In genomic region chr5:14204785-14205321, GRCh38 we compare ENCODE assay signal across 9 cellular contexts.
DNase-seq lines count a peak whose midpoint lies in the region; ATAC-seq, FAIRE-seq and TF ChIP-seq lines count a peak whose summit lies in the region.
"Had no signal": no experiment of that assay in that cellular context is flagged by ENCODE, and none has a peak within 500 bp of the region (broad histone marks: within the 10 kb centered on the region; RNA-seq: fewer than 3 reads in every experiment).

No MANE protein-coding gene starts in this region.

- H3K9me3 Mint-ChIP-seq in CD14-positive monocyte (no peaks in the 10 kb centered on the region), brain (no peaks in the 10 kb centered on the region)
- no peaks in the 10 kb centered on the region for H3K9me3 Mint-ChIP-seq in activated CD8-positive, alpha-beta T cell treated with anti-CD3 and anti-CD28 coated beads for 36 hours

- DNase-seq in CD14-positive monocyte (ENCODE audit: low spot score) (peak; percentile 51), LNCaP clone FGC (ENCODE audit: low read depth) (peak; percentile 50), HepG2 (ENCODE audit: low spot score) (peak; percentile 64), ureter (ENCODE audit: low spot score) (peak; percentile 64)
- no peak for DNase-seq in activated CD8-positive, alpha-beta T cell treated with anti-CD3 and anti-CD28 coated beads for 36 hours
- no peak for DNase-seq in stimulated activated naive CD8-positive, alpha-beta T cell treated with anti-CD3 and anti-CD28 coated beads, Interleukin-15, Interleukin-2, amounts not matched to agents 100 U/mL and 50 U/mL, for 24 hours

- peaks cover 86% of the 10 kb centered on the region for H3K79me2 ChIP-seq in HepG2 (ENCODE audit: insufficient read depth, low read length)

- H3K4me1 ChIP-seq in HepG2 (ENCODE audit: insufficient read depth, low read length) = peaks cover 74% of the 10 kb centered on the region

- no peaks in the 10 kb centered on the region for H3K36me3 Mint-ChIP-seq in CD14-positive monocyte
- no peaks in the 10 kb centered on the region for H3K36me3 Mint-ChIP-seq in brain
- H3K36me3 Mint-ChIP-seq in activated CD8-positive, alpha-beta T cell treated with anti-CD3 and anti-CD28 coated beads for 36 hours (ENCODE audit: low read depth) = no peaks in the 10 kb centered on the region

- no peaks in the 10 kb centered on the region for H3K36me3 ChIP-seq in HepG2 (replicated peaks in 1 of 2; ENCODE audit: control insufficient read depth in 1 of 2, insufficient read depth in 2 of 2, low read length in 2 of 2)
- H3K36me3 ChIP-seq: cardiac muscle cell had no signal

- POLR2A ChIA-PET in HepG2 (lab: Yijun Ruan, JAX) = no interaction called here
- POLR2A ChIA-PET in activated CD8-positive, alpha-beta T cell treated with anti-CD3 and anti-CD28 coated beads for 36 hours (lab: Charles Lee) = no interaction called here

- peaks cover 0 to 2% (median 0%) of the 10 kb centered on the region in 3 donors for H3K27me3 Mint-ChIP-seq in CD14-positive monocyte (ENCODE audit: low read depth in 3 of 3)
- H3K27me3 Mint-ChIP-seq in brain = no peaks in the 10 kb centered on the region
- peaks cover 9% of the 10 kb centered on the region for H3K27me3 Mint-ChIP-seq in activated CD8-positive, alpha-beta T cell treated with anti-CD3 and anti-CD28 coated beads for 36 hours

- peak overlapping the region; percentile 75 for H3K4me2 ChIP-seq in HepG2 (ENCODE audit: low read depth, low read length)

- 12% methylated on average over 9 of the region's 9 CpGs for WGBS in HepG2 (ENCODE audit: low lambda C conversion rate)

- H3K4me3 ChIP-seq in LNCaP clone FGC (ENCODE audit: low read depth, low read length) = 0 out of 2 replicates have a peak overlapping the region, but pooled peaks have one; percentile 13
- peak overlapping the region; percentile 31 to 46 (median 34) for H3K4me3 ChIP-seq in HepG2 (replicated peaks in 1 of 3; ENCODE audit: insufficient read depth in 1 of 3, low read depth in 2 of 3, low read length in 3 of 3)
- H3K4me3 ChIP-seq: cardiac muscle cell had no signal

- CTCF ChIA-PET in HepG2 (lab: Yijun Ruan, JAX; ENCODE audit: low intra/inter-chr PET ratio, low total read pairs) = no interaction called here
- CTCF ChIA-PET in activated CD8-positive, alpha-beta T cell treated with anti-CD3 and anti-CD28 coated beads for 36 hours (lab: Charles Lee) = interaction anchor here (0.6 kb wide), 1 partner anchor 517 kb away, joined by 3 read pairs; no protein-coding TSS in a partner anchor

- TF ChIP-seq CTCF in CD14-positive monocyte (IDR thresholded peaks at IDR 0.05) = no peak
- TF ChIP-seq CTCF in LNCaP clone FGC (IDR thresholded peaks at IDR 0.05; ENCODE audit: control insufficient read depth, extremely low read depth, insufficient read depth) = no peak
- no peak for TF ChIP-seq CTCF in brain (conservative IDR thresholded peaks at IDR 0.05)
- TF ChIP-seq CTCF in HepG2 (CRISPR knock-in tag; IDR thresholded peaks at IDR 0.05) = no peak
- no peak for TF ChIP-seq CTCF in activated CD8-positive, alpha-beta T cell treated with anti-CD3 and anti-CD28 coated beads for 36 hours (IDR thresholded peaks at IDR 0.05)

- TF ChIP-seq EP300 in HepG2 (IDR thresholded peaks at IDR 0.05; ENCODE audit: low read depth in 2 of 2, low read length in 2 of 2) (no peak), HepG2 (CRISPR knock-in tag; IDR thresholded peaks at IDR 0.05; ENCODE audit: borderline replicate concordance) (no peak)

- BruUV-seq in HepG2 (replicated peaks; lab: Mats Ljungman, UMichigan) = no TSS peak

- no peak for TF ChIP-seq POLR2A in HepG2 (IDR thresholded peaks at IDR 0.05; ENCODE audit: insufficient read depth in 1 of 2, low read depth in 2 of 2, low read length in 2 of 2)

- no peak for TF ChIP-seq RAD21 in HepG2 (CRISPR knock-in tag; IDR thresholded peaks at IDR 0.05)

- in situ Hi-C loops in HepG2 (cut with HindIII; ENCODE audit: extremely low pct_ligation_motif_present, low pct_unique_long_range_greater_than_20kb) = no loop called here

- H3K27me3 ChIP-seq in HepG2 (ENCODE audit: control insufficient read depth in 1 of 2, insufficient read depth in 2 of 2, low read length in 2 of 2) = no peaks in the 10 kb centered on the region
- H3K27me3 ChIP-seq: cardiac muscle cell had no signal

- peak overlapping the region; percentile 60 for H3K27ac ChIP-seq in HepG2 (ENCODE audit: extremely low read length, insufficient read depth, low read length)
- H3K27ac ChIP-seq: cardiac muscle cell had no signal

- ATAC-seq in HepG2 = peak; percentile 66
- no peak for ATAC-seq in activated CD8-positive, alpha-beta T cell treated with anti-CD3 and anti-CD28 coated beads for 36 hours
- no peak for ATAC-seq in stimulated activated naive CD8-positive, alpha-beta T cell treated with anti-CD3 and anti-CD28 coated beads, Interleukin-15, Interleukin-2, amounts not matched to agents 100 U/mL and 50 U/mL, for 24 hours
- ATAC-seq in HG03378 (IDR thresholded peaks at IDR 0.05; ENCODE audit: unreplicated experiment) = no peak

- no peak overlapping the region for H2AFZ ChIP-seq in HepG2 (ENCODE audit: low read length)

- no peaks in the 10 kb centered on the region for H3K9me3 ChIP-seq in HepG2 (ENCODE audit: low read length)

- H4K20me1 ChIP-seq in HepG2 (ENCODE audit: insufficient read depth, low read length) = no peaks in the 10 kb centered on the region

- H3K4me1 Mint-ChIP-seq in CD14-positive monocyte (peaks cover 68% of the 10 kb centered on the region), brain (peaks cover 78% of the 10 kb centered on the region)
- H3K4me1 Mint-ChIP-seq in activated CD8-positive, alpha-beta T cell treated with anti-CD3 and anti-CD28 coated beads for 36 hours (ENCODE audit: low read depth) = peaks cover 4% of the 10 kb centered on the region

- FAIRE-seq in HepG2 (lab: Jason Lieb, UNC) = peak; percentile 85

- H3K27ac Mint-ChIP-seq in CD14-positive monocyte = peak overlapping the region; percentile 73 to 92 (median 82)
- H3K27ac Mint-ChIP-seq in brain = peak overlapping the region in 3 of 5 experiments; percentile 21 to 86 (median 82)
- H3K27ac Mint-ChIP-seq in activated CD8-positive, alpha-beta T cell treated with anti-CD3 and anti-CD28 coated beads for 36 hours = no peak overlapping the region

- H3K4me3 Mint-ChIP-seq in CD14-positive monocyte (peak overlapping the region; percentile 39 to 76), brain (peak overlapping the region in 2 of 5 experiments; percentile 24 to 32)
- H3K4me3 Mint-ChIP-seq in activated CD8-positive, alpha-beta T cell treated with anti-CD3 and anti-CD28 coated beads for 36 hours = no peak overlapping the region

- H3K9ac ChIP-seq in HepG2 (ENCODE audit: insufficient read depth, low read depth, low read length) = peak overlapping the region; percentile 27

- intact Hi-C loops in CD14-positive monocyte (cut with micrococcal nuclease) = loop anchor here (5.0 to 10.0 kb wide), 2 partner anchors 38 to 60 kb away; partner anchors contain the start of gene TRIO (in 1 of the 2)
- intact Hi-C loops in HepG2 (cut with micrococcal nuclease; ENCODE audit: unreplicated experiment) = loop anchor here (5.0 kb wide), 1 partner anchor 33 kb away; no protein-coding TSS in a partner anchor
- intact Hi-C loops in activated CD8-positive, alpha-beta T cell treated with anti-CD3 and anti-CD28 coated beads for 36 hours (cut with micrococcal nuclease) = no loop called here

TF ChIP-seq in HepG2, 621 proteins besides CTCF, POLR2A, EP300 and RAD21 (continues in another document):
- TF ChIP-seq REL (CRISPR knock-in tag; conservative IDR thresholded peaks at IDR 0.05) = no peak
- peak; percentile 40; the same call in 1 of the 2 replicates for TF ChIP-seq MED1 (CRISPR knock-in tag; IDR thresholded peaks at IDR 0.05)
- peak; percentile 57 for TF ChIP-seq PAXIP1 (CRISPR knock-in tag; conservative IDR thresholded peaks at IDR 0.05)
- peak; percentile 79 for TF ChIP-seq CEBPG (CRISPR knock-in tag; IDR thresholded peaks at IDR 0.05)
- no peak for TF ChIP-seq FOXO4 (CRISPR knock-in tag; conservative IDR thresholded peaks at IDR 0.05)
- peak; percentile 51 for TF ChIP-seq SALL1 (CRISPR knock-in tag; IDR thresholded peaks at IDR 0.05)
- TF ChIP-seq RBM22 (optimal IDR thresholded peaks at IDR 0.05; ENCODE audit: low read length) = peak; percentile 26

Comparison
In these comparisons a context has a peak if more than half of its experiments do, and no peak if none do; other contexts are left out.
1. DNase-seq: peak in CD14-positive monocyte (single experiment), LNCaP clone FGC (single experiment), HepG2 (single experiment) and ureter (single experiment); none in activated CD8-positive, alpha-beta T cell treated with anti-CD3 and anti-CD28 coated beads for 36 hours (single experiment) and stimulated activated naive CD8-positive, alpha-beta T cell treated with anti-CD3 and anti-CD28 coated beads, Interleukin-15, Interleukin-2, amounts not matched to agents 100 U/mL and 50 U/mL, for 24 hours (single experiment).